Comparison of ENCODE assay signal across 14 cellular contexts in the genomic region with DNA sequence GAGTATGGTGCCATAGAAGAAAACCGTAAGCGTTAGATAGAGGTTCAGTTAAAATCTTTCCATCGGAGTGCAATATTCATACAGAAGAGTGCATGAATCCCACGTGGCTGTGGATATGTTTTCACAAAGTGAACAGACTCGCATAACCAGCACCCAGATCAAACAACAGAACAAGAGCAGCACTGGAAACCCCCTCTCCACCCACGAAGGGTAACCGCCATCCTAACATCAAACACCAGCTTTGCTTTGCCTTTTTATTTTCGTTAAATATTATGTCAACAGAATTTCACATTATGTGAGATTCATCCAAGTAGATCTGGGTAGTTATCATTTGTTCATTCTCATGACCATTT. TPM values are rescaled to one million over a fixed set of nuclear protein-coding genes. Genes with fewer than 3 reads are reported as not detected.
DNase-seq lines count a peak whose midpoint lies in the region; ATAC-seq, FAIRE-seq and TF ChIP-seq lines count a peak whose summit lies in the region.
"Had no signal": no experiment of that assay in that cellular context is flagged by ENCODE, and none has a peak within 500 bp of the region (broad histone marks: within the 10 kb centered on the region; RNA-seq: fewer than 3 reads in every experiment).

No MANE protein-coding gene starts in this region.

- no peak overlapping the region for H3K4me3 Mint-ChIP-seq in nephron progenitor cell

- no peak overlapping the region for H3K27ac ChIP-seq in adrenal gland
- H3K27ac ChIP-seq: HL-60, testis had no signal

- no peaks in the 10 kb centered on the region for H3K4me1 ChIP-seq in adrenal gland (replicated peaks in 1 of 2)
- H3K4me1 ChIP-seq: testis had no signal

- H3K9me3 ChIP-seq in adrenal gland (replicated peaks in 1 of 3) = no peaks in the 10 kb centered on the region
- H3K9me3 ChIP-seq: testis had no signal

- H3K36me3 Mint-ChIP-seq in activated naive CD4-positive, alpha-beta T cell treated with anti-CD3 and anti-CD28 coated beads, Interleukin-2, amount 50 U/mL, for 72 hours = peaks cover 0 to 18% of the 10 kb centered on the region in 2 donors
- peaks cover 12% of the 10 kb centered on the region for H3K36me3 Mint-ChIP-seq in nephron progenitor cell (ENCODE audit: low read depth)

- 63 to 79% (median 69%) methylated on average over 8 of the region's 8 CpGs for WGBS in adrenal gland, 4 donors

- H3K36me3 ChIP-seq in adrenal gland (replicated peaks in 1 of 2) = no peaks in the 10 kb centered on the region

- intact Hi-C loops in adrenal gland (cut with DNase I) = no loop called here

- H3K4me3 ChIP-seq in adrenal gland = no peak overlapping the region
- H3K4me3 ChIP-seq: testis had no signal

- H3K9me3 Mint-ChIP-seq in activated naive CD4-positive, alpha-beta T cell treated with anti-CD3 and anti-CD28 coated beads, Interleukin-2, amount 50 U/mL, for 72 hours = peaks cover 3 to 12% of the 10 kb centered on the region in 2 donors
- no peaks in the 10 kb centered on the region for H3K9me3 Mint-ChIP-seq in nephron progenitor cell

- DNase-seq in GM12892 (ENCODE audit: insufficient read length) = no peak
- DNase-seq in activated CD4-positive, CD25-positive, alpha-beta regulatory T cell treated with anti-CD3 and anti-CD28 coated beads, Interleukin-2, amount 50 U/mL, for 72 hours = peak; percentile 51
- DNase-seq in activated naive CD4-positive, alpha-beta T cell treated with anti-CD3 and anti-CD28 coated beads, Interleukin-2, amount 50 U/mL, for 72 hours (ENCODE audit: low spot score in 2 of 2) = peak in 1 of 2 donors; percentile 30
- peak; percentile 64 for DNase-seq in stimulated activated CD4-positive, alpha-beta T cell treated with anti-CD3 and anti-CD28 coated beads, Interleukin-4, amount 100 ng/mL, for 24 hours
- DNase-seq in adrenal gland = no peak
- no peak for DNase-seq in nephron progenitor cell
- DNase-seq in NCI-H146 (lab: John Stamatoyannopoulos, UW) = no peak
- no peak for DNase-seq in UCSD-AML1 (lab: John Stamatoyannopoulos, UW; ENCODE audit: unreplicated experiment)
- DNase-seq: testis had no signal

- peak; percentile 33 for FAIRE-seq in GM12892 (lab: Jason Lieb, UNC)
- FAIRE-seq: GM12891 had no signal

- TF ChIP-seq POLR2A in GM12892 (IDR thresholded peaks at IDR 0.05; ENCODE audit: low read depth, low read length) = no peak
- no peak for TF ChIP-seq POLR2A in adrenal gland (IDR thresholded peaks at IDR 0.05)

- H3K27me3 ChIP-seq in adrenal gland = no peaks in the 10 kb centered on the region
- H3K27me3 ChIP-seq: testis had no signal

- no peak for TF ChIP-seq CTCF in adrenal gland (IDR thresholded peaks at IDR 0.05)
- TF ChIP-seq CTCF in nephron progenitor cell (IDR thresholded peaks at IDR 0.05) = no peak

- peaks cover 7% of the 10 kb centered on the region for H3K4me1 Mint-ChIP-seq in nephron progenitor cell

- H3K27me3 Mint-ChIP-seq in nephron progenitor cell (ENCODE audit: low read depth, poor library complexity) = peaks cover 3% of the 10 kb centered on the region

- peak; percentile 67 to 84 for ATAC-seq in activated naive CD4-positive, alpha-beta T cell treated with anti-CD3 and anti-CD28 coated beads, Interleukin-2, amount 50 U/mL, for 72 hours

- H3K27ac Mint-ChIP-seq in activated naive CD4-positive, alpha-beta T cell treated with anti-CD3 and anti-CD28 coated beads, Interleukin-2, amount 50 U/mL, for 72 hours = no peak overlapping the region
- no peak overlapping the region for H3K27ac Mint-ChIP-seq in nephron progenitor cell

RNA-seq across cellular contexts. Expression of a gene that starts 4.7 kb away (rescaled TPM):
- polyA plus RNA-seq in GM12892 (2012; ENCODE audit: missing spikeins) = not detected
- under 1 TPM in 1 of 2 donors, not detected in 1; 0.39 TPM for total RNA-seq in activated naive CD4-positive, alpha-beta T cell treated with anti-CD3 and anti-CD28 coated beads, Interleukin-2, amount 50 U/mL, for 72 hours
- not detected for total RNA-seq in adrenal gland
- not detected for polyA plus RNA-seq in adrenal gland
- total RNA-seq: Calu3; T-helper 1 cell treated with Interleukin-12 subunit alpha and Interleukin-12 subunit beta and Interleukin-4 antibody, amounts not matched to agents 30 ng/mL and 1 ng/mL, for 36 hours had no signal
- polyA plus RNA-seq: esophagus had no signal

RNA-seq across cellular contexts. Expression of a gene that starts 55.2 kb away (rescaled TPM):
- polyA plus RNA-seq in GM12892 (2012; ENCODE audit: missing spikeins) = 49.0 TPM
- total RNA-seq in activated naive CD4-positive, alpha-beta T cell treated with anti-CD3 and anti-CD28 coated beads, Interleukin-2, amount 50 U/mL, for 72 hours = 100 to 1,000 TPM in 1 of 2 donors, 10 to 100 TPM in 1; 82.6 to 140 TPM
- total RNA-seq in adrenal gland = 1 to 10 TPM in 4 of 8 donors, under 1 TPM in 3, not detected in 1; 0.17 to 1.7 (median 1.0) TPM
- polyA plus RNA-seq in adrenal gland = 1 to 10 TPM in 1 of 3 donors, under 1 TPM in 2; 0.48 to 1.5 (median 0.57) TPM

Comparison
In these comparisons a context has a peak if more than half of its experiments do, and no peak if none do; other contexts are left out.
1. DNase-seq: peak in activated CD4-positive, CD25-positive, alpha-beta regulatory T cell treated with anti-CD3 and anti-CD28 coated beads, Interleukin-2, amount 50 U/mL, for 72 hours (single experiment) and stimulated activated CD4-positive, alpha-beta T cell treated with anti-CD3 and anti-CD28 coated beads, Interleukin-4, amount 100 ng/mL, for 24 hours (single experiment); none in GM12892 (single experiment), adrenal gland (0 of 7), nephron progenitor cell (single experiment), NCI-H146 (single experiment) and UCSD-AML1 (single experiment).
2. RNA of a gene that starts 55.2 kb away (total RNA-seq): 82.6 to 140 TPM in activated naive CD4-positive, alpha-beta T cell treated with anti-CD3 and anti-CD28 coated beads, Interleukin-2, amount 50 U/mL, for 72 hours; 0.17 to 1.7 TPM in adrenal gland; every median in the first group is over 10 times any median in the second.